In the genomic region with DNA sequence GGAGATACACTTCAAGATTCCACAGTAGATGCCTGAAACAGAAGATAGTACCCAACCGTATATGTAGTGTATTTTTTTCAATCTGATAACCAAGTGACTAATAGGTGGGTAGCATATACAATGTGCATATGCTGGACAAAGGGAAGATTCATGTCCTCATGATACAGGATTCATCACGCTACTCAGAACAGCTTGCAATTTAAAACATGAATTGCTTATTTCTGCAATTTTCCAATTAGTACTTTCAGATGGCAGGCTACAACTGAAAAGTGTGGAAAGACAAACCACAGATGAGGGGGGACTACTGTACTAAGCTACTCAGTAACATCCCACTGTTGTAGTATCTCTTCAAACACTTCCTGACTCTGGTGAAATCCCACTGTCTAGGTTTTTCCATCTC, we compare ENCODE assay signal across 1 cellular context.
TF ChIP-seq lines count a peak whose summit lies in the region.

No MANE protein-coding gene starts in this region.

TF ChIP-seq in K562, 482 proteins besides CTCF, POLR2A, EP300 and RAD21:
- peak; percentile 65 for TF ChIP-seq FOSL1 (tag; conservative IDR thresholded peaks at IDR 0.05)
- 0 out of 2 replicates have a peak, but pooled peaks have one; percentile 20 for TF ChIP-seq CBFA2T3 (IDR thresholded peaks at IDR 0.05)
- TF ChIP-seq, protein P1, sequence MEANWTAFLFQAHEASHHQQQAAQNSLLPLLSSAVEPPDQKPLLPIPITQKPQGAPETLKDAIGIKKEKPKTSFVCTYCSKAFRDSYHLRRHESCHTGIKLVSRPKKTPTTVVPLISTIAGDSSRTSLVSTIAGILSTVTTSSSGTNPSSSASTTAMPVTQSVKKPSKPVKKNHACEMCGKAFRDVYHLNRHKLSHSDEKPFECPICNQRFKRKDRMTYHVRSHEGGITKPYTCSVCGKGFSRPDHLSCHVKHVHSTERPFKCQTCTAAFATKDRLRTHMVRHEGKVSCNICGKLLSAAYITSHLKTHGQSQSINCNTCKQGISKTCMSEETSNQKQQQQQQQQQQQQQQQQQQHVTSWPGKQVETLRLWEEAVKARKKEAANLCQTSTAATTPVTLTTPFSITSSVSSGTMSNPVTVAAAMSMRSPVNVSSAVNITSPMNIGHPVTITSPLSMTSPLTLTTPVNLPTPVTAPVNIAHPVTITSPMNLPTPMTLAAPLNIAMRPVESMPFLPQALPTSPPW (CRISPR knock-in tag; IDR thresholded peaks at IDR 0.05): peak; percentile 20; the same call in 1 of the 2 replicates
- no peak for TF ChIP-seq SAP30 (IDR thresholded peaks at IDR 0.05; ENCODE audit: borderline replicate concordance, insufficient read depth, low read depth, low read length, poor library complexity, severe bottlenecking)
